1 cellular context compared by ENCODE assay signal in the genomic region with DNA sequence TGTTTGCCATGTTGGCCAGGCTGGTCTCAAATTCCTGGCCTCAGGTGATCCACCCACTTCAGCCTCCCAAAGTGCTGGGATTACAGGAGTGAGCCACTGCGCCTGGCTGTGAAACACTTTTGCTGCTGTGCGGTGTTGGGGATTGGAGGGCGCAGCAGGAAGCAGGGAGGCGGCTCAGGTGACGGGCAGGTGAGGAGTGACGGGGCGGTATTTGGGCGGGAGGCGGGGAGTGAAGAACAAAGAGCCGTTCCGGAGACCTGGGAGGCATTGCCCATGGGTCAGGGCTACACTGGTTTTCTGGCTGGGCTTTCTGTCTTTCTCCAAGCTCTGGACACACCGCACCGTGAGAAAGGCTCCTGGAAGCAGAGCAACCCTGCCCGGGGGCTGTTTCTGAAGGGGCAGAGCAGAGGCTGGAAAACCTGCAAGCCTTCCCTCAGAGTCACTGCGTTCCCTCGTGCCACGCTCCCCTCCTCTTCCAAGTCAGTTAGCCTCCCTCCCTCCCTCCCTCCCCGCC.
TF ChIP-seq lines count a peak whose summit lies in the region.

No MANE protein-coding gene starts in this region.

TF ChIP-seq in SK-N-SH treated with all-trans-retinoic acid at 6 μM for 48 hours, 23 proteins besides CTCF, POLR2A, EP300 and RAD21 (continued from another document):
- TF ChIP-seq ESRRG (CRISPR knock-in tag; IDR thresholded peaks at IDR 0.05), result no peak
- no peak for TF ChIP-seq ISL1 (CRISPR knock-in tag; IDR thresholded peaks at IDR 0.05)
- TF ChIP-seq GLIS3 (CRISPR knock-in tag; IDR thresholded peaks at IDR 0.05), result no peak
- TF ChIP-seq ARNTL (CRISPR knock-in tag; IDR thresholded peaks at IDR 0.05; ENCODE audit: borderline replicate concordance, low read depth), result no peak
- no peak for TF ChIP-seq PPARA (CRISPR knock-in tag; IDR thresholded peaks at IDR 0.05; ENCODE audit: borderline replicate concordance)
- no peak for TF ChIP-seq ZNF8 (CRISPR knock-in tag; IDR thresholded peaks at IDR 0.05)
- TF ChIP-seq TOX (CRISPR knock-in tag; IDR thresholded peaks at IDR 0.05; ENCODE audit: borderline replicate concordance), result no peak
- no peak for TF ChIP-seq CSDC2 (CRISPR knock-in tag; IDR thresholded peaks at IDR 0.05)
- TF ChIP-seq ZFP30 (CRISPR knock-in tag; IDR thresholded peaks at IDR 0.05), result no peak
